9 cellular contexts compared by ENCODE assay signal in the genomic region with DNA sequence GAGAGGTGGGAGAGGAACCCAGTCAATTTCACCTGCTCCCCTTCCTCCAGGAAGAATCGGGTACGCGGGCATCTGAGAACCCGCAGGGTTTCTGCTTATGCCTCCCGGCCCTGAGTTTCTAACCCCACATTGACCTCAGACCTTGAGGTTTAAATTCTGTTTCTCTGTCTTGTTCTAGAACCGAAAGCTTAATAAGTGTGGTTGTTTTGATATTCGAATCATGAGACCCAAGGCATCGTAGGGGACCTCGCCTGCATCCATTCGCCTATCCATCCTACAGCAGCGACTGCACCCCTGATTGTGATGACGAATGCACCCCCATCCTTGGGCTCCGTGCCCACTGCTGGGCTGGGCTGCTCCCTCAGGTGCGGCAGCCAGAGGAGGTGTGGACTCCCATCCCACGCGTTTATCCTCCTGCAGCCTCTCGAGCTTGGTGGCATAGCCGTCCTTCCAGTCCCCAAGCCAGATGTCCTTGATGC.
DNase-seq lines count a peak whose midpoint lies in the region; ATAC-seq and TF ChIP-seq lines count a peak whose summit lies in the region.
"Had no signal": no experiment of that assay in that cellular context is flagged by ENCODE, and none has a peak within 500 bp of the region (broad histone marks: within the 10 kb centered on the region; RNA-seq: fewer than 3 reads in every experiment).

No MANE protein-coding gene starts in this region.

- no peaks in the 10 kb centered on the region for H3K36me3 Mint-ChIP-seq in activated naive CD8-positive, alpha-beta T cell

- peaks cover 6% of the 10 kb centered on the region for H3K4me1 ChIP-seq in hepatocyte (ENCODE audit: insufficient read depth)

- H3K4me3 Mint-ChIP-seq in activated naive CD8-positive, alpha-beta T cell, result peak overlapping the region; percentile 78

- H3K79me2 ChIP-seq in hepatocyte, result no peaks in the 10 kb centered on the region

- H3K27me3 Mint-ChIP-seq in activated naive CD8-positive, alpha-beta T cell, result no peaks in the 10 kb centered on the region

- H3K36me3 ChIP-seq in hepatocyte (replicated peaks; ENCODE audit: insufficient read depth, low read depth), result no peaks in the 10 kb centered on the region

- no peak overlapping the region for H3K27ac ChIP-seq in hepatocyte
- H3K27ac ChIP-seq: 22Rv1 had no signal

- peak overlapping the region; percentile 35 for H3K27ac Mint-ChIP-seq in activated naive CD8-positive, alpha-beta T cell

- H3K27me3 ChIP-seq in hepatocyte, result peaks cover 21% of the 10 kb centered on the region

- peak overlapping the region; percentile 14 for H2AFZ ChIP-seq in hepatocyte

- H3K9me3 ChIP-seq in hepatocyte (ENCODE audit: low read depth), result no peaks in the 10 kb centered on the region

- DNase-seq in DMS53 (lab: John Stamatoyannopoulos, UW) (peak; percentile 57), DMS53 treated with DMSO at 0.1 percent for 48 hours (lab: John Stamatoyannopoulos, UW; ENCODE audit: unreplicated experiment) (no peak), hepatocyte (ENCODE audit: low spot score) (no peak), SIG-M5 treated with dmso at 0.1 percent for 504 hours (lab: John Stamatoyannopoulos, UW; ENCODE audit: unreplicated experiment) (no peak), GOT3 (lab: John Stamatoyannopoulos, UW) (no peak)
- DNase-seq in stimulated activated naive CD4-positive, alpha-beta T cell treated with Interleukin-2 at 50 U/mL for 16 hours (lab: John Stamatoyannopoulos, UW), result peak; percentile 3

- TF ChIP-seq CTCF in hepatocyte (IDR thresholded peaks at IDR 0.05; ENCODE audit: poor library complexity), result no peak

- ATAC-seq in HG02642 (IDR thresholded peaks at IDR 0.05; ENCODE audit: poor library complexity, unreplicated experiment), result no peak

- H3K9me3 Mint-ChIP-seq in activated naive CD8-positive, alpha-beta T cell (ENCODE audit: low read depth), result no peaks in the 10 kb centered on the region

- no peaks in the 10 kb centered on the region for H3K9me2 ChIP-seq in hepatocyte (replicated peaks; ENCODE audit: insufficient read depth)

- H3K4me1 Mint-ChIP-seq in activated naive CD8-positive, alpha-beta T cell (ENCODE audit: low read depth), result peaks cover 31% of the 10 kb centered on the region

- peak overlapping the region; percentile 82 for H3K4me2 ChIP-seq in hepatocyte

- no peaks in the 10 kb centered on the region for H4K20me1 ChIP-seq in hepatocyte (ENCODE audit: insufficient read depth, poor library complexity, severe bottlenecking)

- H3K4me3 ChIP-seq in hepatocyte, result peak overlapping the region; percentile 8

- 48% methylated on average over 18 of the region's 18 CpGs for WGBS in hepatocyte (ENCODE audit: low lambda C conversion rate, missing lambda C conversion rate)

Comparison
In these comparisons a context has a peak if more than half of its experiments do, and no peak if none do; other contexts are left out.
1. DNase-seq: peak in DMS53 (single experiment) and stimulated activated naive CD4-positive, alpha-beta T cell treated with Interleukin-2 at 50 U/mL for 16 hours (single experiment); none in DMS53 treated with DMSO at 0.1 percent for 48 hours (single experiment), hepatocyte (single experiment), SIG-M5 treated with dmso at 0.1 percent for 504 hours (single experiment) and GOT3 (single experiment).